In the genomic region with DNA sequence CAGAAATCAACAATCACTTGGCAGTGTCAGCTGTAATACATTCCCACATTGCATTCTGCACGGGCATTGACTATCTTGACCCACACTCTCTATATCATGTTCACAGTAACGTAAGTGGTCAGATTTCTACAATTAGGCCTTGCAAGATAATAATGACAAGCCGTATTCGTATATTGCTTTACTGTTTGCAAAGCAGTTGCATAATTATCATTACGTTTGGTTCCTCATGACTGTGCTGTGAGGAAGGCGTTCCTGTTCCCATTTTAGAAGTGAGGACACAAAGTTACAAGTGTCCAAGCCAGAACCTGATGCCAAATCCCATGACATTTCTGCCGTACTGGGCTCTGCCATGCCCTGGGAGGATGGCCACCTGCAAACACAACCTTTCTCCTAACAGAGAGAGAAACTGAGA, we compare ENCODE assay signal across 1 cellular context.
TF ChIP-seq lines count a peak whose summit lies in the region.

No MANE protein-coding gene starts in this region.

TF ChIP-seq in IMR-90, 13 proteins besides CTCF, POLR2A, EP300 and RAD21 (continued from another document):
- no peak for TF ChIP-seq SMC3 (IDR thresholded peaks at IDR 0.05; ENCODE audit: low read depth, low read length)
- TF ChIP-seq MAFK (IDR thresholded peaks at IDR 0.05; ENCODE audit: low read depth, low read length): no peak
- TF ChIP-seq MXI1 (IDR thresholded peaks at IDR 0.05; ENCODE audit: borderline replicate concordance, low read depth, low read length): no peak
- no peak for TF ChIP-seq NFE2L2 (IDR thresholded peaks at IDR 0.05; ENCODE audit: low read depth, low read length)
- no peak for TF ChIP-seq BHLHE40 (IDR thresholded peaks at IDR 0.05; ENCODE audit: low read depth, low read length)
- TF ChIP-seq, protein P1, sequence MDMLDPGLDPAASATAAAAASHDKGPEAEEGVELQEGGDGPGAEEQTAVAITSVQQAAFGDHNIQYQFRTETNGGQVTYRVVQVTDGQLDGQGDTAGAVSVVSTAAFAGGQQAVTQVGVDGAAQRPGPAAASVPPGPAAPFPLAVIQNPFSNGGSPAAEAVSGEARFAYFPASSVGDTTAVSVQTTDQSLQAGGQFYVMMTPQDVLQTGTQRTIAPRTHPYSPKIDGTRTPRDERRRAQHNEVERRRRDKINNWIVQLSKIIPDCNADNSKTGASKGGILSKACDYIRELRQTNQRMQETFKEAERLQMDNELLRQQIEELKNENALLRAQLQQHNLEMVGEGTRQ (IDR thresholded peaks at IDR 0.05; ENCODE audit: low read depth, low read length): no peak
- no peak for TF ChIP-seq RFX5 (IDR thresholded peaks at IDR 0.05; ENCODE audit: low read depth, low read length)
- no peak for TF ChIP-seq MAZ (IDR thresholded peaks at IDR 0.05; ENCODE audit: borderline replicate concordance, low read depth, low read length)
- no peak for TF ChIP-seq CHD1 (IDR thresholded peaks at IDR 0.05; ENCODE audit: low read depth, low read length)
- no peak for TF ChIP-seq CEBPB (IDR thresholded peaks at IDR 0.05; ENCODE audit: low read depth, low read length)
- no peak for TF ChIP-seq FOS (IDR thresholded peaks at IDR 0.05; ENCODE audit: low read depth, low read length)
- no peak for TF ChIP-seq RCOR1 (IDR thresholded peaks at IDR 0.05; ENCODE audit: insufficient replicate concordance, low read length)
